ENCODE assay signal across 1 cellular context in genomic region chr2:67954125-67954748, GRCh38.
TF ChIP-seq lines count a peak whose summit lies in the region.

No MANE protein-coding gene starts in this region.

TF ChIP-seq in HepG2, 621 proteins besides CTCF, POLR2A, EP300 and RAD21 (continued from another document and continues in another):
- 0 out of 2 replicates have a peak, but pooled peaks have one; percentile 8 for TF ChIP-seq ZMYM3 (CRISPR knock-in tag; IDR thresholded peaks at IDR 0.05)
- no peak for TF ChIP-seq ZBTB44 (CRISPR knock-in tag; IDR thresholded peaks at IDR 0.05)
- TF ChIP-seq ZKSCAN5 (CRISPR knock-in tag; IDR thresholded peaks at IDR 0.05), result no peak
- TF ChIP-seq ZBTB20 (CRISPR knock-in tag; IDR thresholded peaks at IDR 0.05; ENCODE audit: borderline replicate concordance, low read depth), result 0 out of 2 replicates have a peak, but pooled peaks have one; percentile 55
- TF ChIP-seq NFATC3 (CRISPR knock-in tag; IDR thresholded peaks at IDR 0.05), result no peak
- TF ChIP-seq RFXANK (CRISPR knock-in tag; IDR thresholded peaks at IDR 0.05), result no peak
- peak; percentile 86; the same call in 1 of the 2 replicates for TF ChIP-seq TFDP1 (CRISPR knock-in tag; IDR thresholded peaks at IDR 0.05; ENCODE audit: borderline replicate concordance)
- TF ChIP-seq BRD4 (CRISPR knock-in tag; IDR thresholded peaks at IDR 0.05), result no peak
- TF ChIP-seq ZNF44 (CRISPR knock-in tag; IDR thresholded peaks at IDR 0.05), result no peak
- TF ChIP-seq, protein P1, sequence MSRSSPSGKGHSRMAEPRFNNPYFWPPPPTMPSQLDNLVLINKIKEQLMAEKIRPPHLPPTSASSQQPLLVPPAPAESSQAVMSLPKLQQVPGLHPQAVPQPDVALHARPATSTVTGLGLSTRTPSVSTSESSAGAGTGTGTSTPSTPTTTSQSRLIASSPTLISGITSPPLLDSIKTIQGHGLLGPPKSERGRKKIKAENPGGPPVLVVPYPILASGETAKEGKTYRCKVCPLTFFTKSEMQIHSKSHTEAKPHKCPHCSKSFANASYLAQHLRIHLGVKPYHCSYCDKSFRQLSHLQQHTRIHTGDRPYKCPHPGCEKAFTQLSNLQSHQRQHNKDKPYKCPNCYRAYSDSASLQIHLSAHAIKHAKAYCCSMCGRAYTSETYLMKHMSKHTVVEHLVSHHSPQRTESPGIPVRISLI (CRISPR knock-in tag; IDR thresholded peaks at IDR 0.05; ENCODE audit: borderline replicate concordance), result no peak
- no peak for TF ChIP-seq SALL2 (CRISPR knock-in tag; IDR thresholded peaks at IDR 0.05)
- TF ChIP-seq ZEB1 (IDR thresholded peaks at IDR 0.05; ENCODE audit: insufficient replicate concordance, low read depth), result peak; percentile 47
- TF ChIP-seq RXRB (CRISPR knock-in tag; IDR thresholded peaks at IDR 0.05; ENCODE audit: borderline replicate concordance), result peak; percentile 78
- peak; percentile 91 for TF ChIP-seq ZFP36L1 (CRISPR knock-in tag; IDR thresholded peaks at IDR 0.05)
- no peak for TF ChIP-seq MTA3 (CRISPR knock-in tag; IDR thresholded peaks at IDR 0.05)
- TF ChIP-seq KLF9 (CRISPR knock-in tag; IDR thresholded peaks at IDR 0.05; ENCODE audit: low read depth), result peak; percentile 72; the same call in 1 of the 2 replicates
- no peak for TF ChIP-seq MED8 (CRISPR knock-in tag; IDR thresholded peaks at IDR 0.05; ENCODE audit: insufficient replicate concordance)
- no peak; the same call in 1 of the 2 replicates for TF ChIP-seq ZNF709 (CRISPR knock-in tag; IDR thresholded peaks at IDR 0.05)
- no peak for TF ChIP-seq E2F5 (CRISPR knock-in tag; conservative IDR thresholded peaks at IDR 0.05)
- TF ChIP-seq, protein P2, sequence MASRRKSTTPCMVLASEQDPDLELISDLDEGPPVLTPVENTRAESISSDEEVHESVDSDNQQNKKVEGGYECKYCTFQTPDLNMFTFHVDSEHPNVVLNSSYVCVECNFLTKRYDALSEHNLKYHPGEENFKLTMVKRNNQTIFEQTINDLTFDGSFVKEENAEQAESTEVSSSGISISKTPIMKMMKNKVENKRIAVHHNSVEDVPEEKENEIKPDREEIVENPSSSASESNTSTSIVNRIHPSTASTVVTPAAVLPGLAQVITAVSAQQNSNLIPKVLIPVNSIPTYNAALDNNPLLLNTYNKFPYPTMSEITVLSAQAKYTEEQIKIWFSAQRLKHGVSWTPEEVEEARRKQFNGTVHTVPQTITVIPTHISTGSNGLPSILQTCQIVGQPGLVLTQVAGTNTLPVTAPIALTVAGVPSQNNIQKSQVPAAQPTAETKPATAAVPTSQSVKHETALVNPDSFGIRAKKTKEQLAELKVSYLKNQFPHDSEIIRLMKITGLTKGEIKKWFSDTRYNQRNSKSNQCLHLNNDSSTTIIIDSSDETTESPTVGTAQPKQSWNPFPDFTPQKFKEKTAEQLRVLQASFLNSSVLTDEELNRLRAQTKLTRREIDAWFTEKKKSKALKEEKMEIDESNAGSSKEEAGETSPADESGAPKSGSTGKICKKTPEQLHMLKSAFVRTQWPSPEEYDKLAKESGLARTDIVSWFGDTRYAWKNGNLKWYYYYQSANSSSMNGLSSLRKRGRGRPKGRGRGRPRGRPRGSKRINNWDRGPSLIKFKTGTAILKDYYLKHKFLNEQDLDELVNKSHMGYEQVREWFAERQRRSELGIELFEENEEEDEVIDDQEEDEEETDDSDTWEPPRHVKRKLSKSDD (CRISPR knock-in tag; IDR thresholded peaks at IDR 0.05; ENCODE audit: low read depth), result peak; percentile 45; the same call in 1 of the 2 replicates
- TF ChIP-seq NR2F1 (CRISPR knock-in tag; IDR thresholded peaks at IDR 0.05), result no peak
- no peak for TF ChIP-seq NONO (IDR thresholded peaks at IDR 0.05)
- TF ChIP-seq NONO (CRISPR knock-in tag; conservative IDR thresholded peaks at IDR 0.05), result peak; percentile 40; the same call in 1 of the 2 replicates
- TF ChIP-seq SPEN (CRISPR knock-in tag; IDR thresholded peaks at IDR 0.05; ENCODE audit: low read depth), result peak; percentile 72
- TF ChIP-seq, protein P3, sequence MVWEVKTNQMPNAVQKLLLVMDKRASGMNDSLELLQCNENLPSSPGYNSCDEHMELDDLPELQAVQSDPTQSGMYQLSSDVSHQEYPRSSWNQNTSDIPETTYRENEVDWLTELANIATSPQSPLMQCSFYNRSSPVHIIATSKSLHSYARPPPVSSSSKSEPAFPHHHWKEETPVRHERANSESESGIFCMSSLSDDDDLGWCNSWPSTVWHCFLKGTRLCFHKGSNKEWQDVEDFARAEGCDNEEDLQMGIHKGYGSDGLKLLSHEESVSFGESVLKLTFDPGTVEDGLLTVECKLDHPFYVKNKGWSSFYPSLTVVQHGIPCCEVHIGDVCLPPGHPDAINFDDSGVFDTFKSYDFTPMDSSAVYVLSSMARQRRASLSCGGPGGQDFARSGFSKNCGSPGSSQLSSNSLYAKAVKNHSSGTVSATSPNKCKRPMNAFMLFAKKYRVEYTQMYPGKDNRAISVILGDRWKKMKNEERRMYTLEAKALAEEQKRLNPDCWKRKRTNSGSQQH (CRISPR knock-in tag; IDR thresholded peaks at IDR 0.05; ENCODE audit: low read depth), result no peak
- no peak for TF ChIP-seq ESRRA (CRISPR knock-in tag; IDR thresholded peaks at IDR 0.05; ENCODE audit: low read depth)
- no peak for TF ChIP-seq TERF1 (CRISPR knock-in tag; IDR thresholded peaks at IDR 0.05)
- TF ChIP-seq ZNF687 (CRISPR knock-in tag; IDR thresholded peaks at IDR 0.05), result no peak; the same call in 1 of the 2 replicates
- TF ChIP-seq ZNF292 (CRISPR knock-in tag; IDR thresholded peaks at IDR 0.05; ENCODE audit: borderline replicate concordance, low read depth), result peak; percentile 79; the same call in 1 of the 2 replicates
- no peak for TF ChIP-seq ZNF446 (CRISPR knock-in tag; IDR thresholded peaks at IDR 0.05)
- no peak for TF ChIP-seq MXD4 (CRISPR knock-in tag; IDR thresholded peaks at IDR 0.05)
- TF ChIP-seq CEBPG (CRISPR knock-in tag; IDR thresholded peaks at IDR 0.05), result no peak
- TF ChIP-seq ZMYM4 (CRISPR knock-in tag; IDR thresholded peaks at IDR 0.05), result no peak; the same call in none of the 2 replicates
- TF ChIP-seq ZNF556 (CRISPR knock-in tag; IDR thresholded peaks at IDR 0.05; ENCODE audit: borderline replicate concordance), result no peak; the same call in 1 of the 2 replicates
- TF ChIP-seq CBX5 (CRISPR knock-in tag; IDR thresholded peaks at IDR 0.05; ENCODE audit: borderline replicate concordance), result no peak
- TF ChIP-seq, protein P4, sequence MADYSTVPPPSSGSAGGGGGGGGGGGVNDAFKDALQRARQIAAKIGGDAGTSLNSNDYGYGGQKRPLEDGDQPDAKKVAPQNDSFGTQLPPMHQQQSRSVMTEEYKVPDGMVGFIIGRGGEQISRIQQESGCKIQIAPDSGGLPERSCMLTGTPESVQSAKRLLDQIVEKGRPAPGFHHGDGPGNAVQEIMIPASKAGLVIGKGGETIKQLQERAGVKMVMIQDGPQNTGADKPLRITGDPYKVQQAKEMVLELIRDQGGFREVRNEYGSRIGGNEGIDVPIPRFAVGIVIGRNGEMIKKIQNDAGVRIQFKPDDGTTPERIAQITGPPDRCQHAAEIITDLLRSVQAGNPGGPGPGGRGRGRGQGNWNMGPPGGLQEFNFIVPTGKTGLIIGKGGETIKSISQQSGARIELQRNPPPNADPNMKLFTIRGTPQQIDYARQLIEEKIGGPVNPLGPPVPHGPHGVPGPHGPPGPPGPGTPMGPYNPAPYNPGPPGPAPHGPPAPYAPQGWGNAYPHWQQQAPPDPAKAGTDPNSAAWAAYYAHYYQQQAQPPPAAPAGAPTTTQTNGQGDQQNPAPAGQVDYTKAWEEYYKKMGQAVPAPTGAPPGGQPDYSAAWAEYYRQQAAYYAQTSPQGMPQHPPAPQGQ (CRISPR knock-in tag; IDR thresholded peaks at IDR 0.05; ENCODE audit: borderline replicate concordance), result no peak
- no peak for TF ChIP-seq MLLT10 (CRISPR knock-in tag; IDR thresholded peaks at IDR 0.05)
- no peak for TF ChIP-seq NR3C1 (CRISPR knock-in tag; IDR thresholded peaks at IDR 0.05)
- no peak for TF ChIP-seq SMARCC2 (IDR thresholded peaks at IDR 0.05)
- TF ChIP-seq ZFY (CRISPR knock-in tag; IDR thresholded peaks at IDR 0.05), result no peak
- no peak for TF ChIP-seq ZNF776 (CRISPR knock-in tag; IDR thresholded peaks at IDR 0.05)
- TF ChIP-seq, protein P5, sequence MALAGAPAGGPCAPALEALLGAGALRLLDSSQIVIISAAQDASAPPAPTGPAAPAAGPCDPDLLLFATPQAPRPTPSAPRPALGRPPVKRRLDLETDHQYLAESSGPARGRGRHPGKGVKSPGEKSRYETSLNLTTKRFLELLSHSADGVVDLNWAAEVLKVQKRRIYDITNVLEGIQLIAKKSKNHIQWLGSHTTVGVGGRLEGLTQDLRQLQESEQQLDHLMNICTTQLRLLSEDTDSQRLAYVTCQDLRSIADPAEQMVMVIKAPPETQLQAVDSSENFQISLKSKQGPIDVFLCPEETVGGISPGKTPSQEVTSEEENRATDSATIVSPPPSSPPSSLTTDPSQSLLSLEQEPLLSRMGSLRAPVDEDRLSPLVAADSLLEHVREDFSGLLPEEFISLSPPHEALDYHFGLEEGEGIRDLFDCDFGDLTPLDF (CRISPR knock-in tag; IDR thresholded peaks at IDR 0.05), result no peak
- TF ChIP-seq NR2F6 (IDR thresholded peaks at IDR 0.05), result peak; percentile 67
- peak; percentile 51 for TF ChIP-seq NR2F6 (CRISPR knock-in tag; IDR thresholded peaks at IDR 0.05)
- no peak for TF ChIP-seq GMEB2 (CRISPR knock-in tag; IDR thresholded peaks at IDR 0.05; ENCODE audit: low read depth)
- no peak for TF ChIP-seq GTF3A (CRISPR knock-in tag; conservative IDR thresholded peaks at IDR 0.05)
- no peak for TF ChIP-seq GZF1 (CRISPR knock-in tag; IDR thresholded peaks at IDR 0.05)
- TF ChIP-seq ZNF234 (CRISPR knock-in tag; conservative IDR thresholded peaks at IDR 0.05), result no peak
